10 cellular contexts compared by ENCODE assay signal in the genomic region with DNA sequence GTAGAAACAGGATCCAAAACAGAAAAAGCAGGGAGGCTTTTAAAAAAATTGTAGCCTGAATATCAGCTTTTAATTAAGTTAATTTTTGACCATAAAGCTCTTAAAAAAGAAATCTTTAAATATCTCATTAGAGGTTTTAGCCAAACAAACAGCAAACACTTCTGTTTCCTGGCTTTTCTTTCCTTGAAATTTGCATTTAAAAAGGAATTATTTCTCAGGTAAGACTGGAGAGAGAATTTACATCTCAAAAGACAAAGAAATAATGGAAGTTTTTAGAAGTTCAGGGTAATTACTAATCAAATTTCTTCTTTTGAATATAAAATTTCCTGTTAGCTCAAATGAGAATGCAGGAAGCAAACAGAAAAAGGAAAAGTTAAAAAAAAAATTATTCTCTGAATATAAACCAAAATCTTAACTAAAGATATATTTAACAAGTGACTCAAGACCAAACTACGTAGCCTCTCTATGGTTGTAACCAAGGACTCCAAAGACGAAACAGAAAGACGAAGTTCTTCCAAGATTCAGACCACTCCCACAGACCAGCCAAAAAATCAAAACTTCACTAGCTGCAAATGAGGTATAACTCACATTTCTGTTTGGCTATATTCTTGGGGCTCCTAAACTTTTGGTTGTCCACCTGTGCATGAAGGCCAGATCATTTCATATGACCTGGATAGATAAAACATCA.
A peak's percentile ranks its signal among the peaks of the same experiment; 100 is the strongest.
DNase-seq lines count a peak whose midpoint lies in the region; ATAC-seq and TF ChIP-seq lines count a peak whose summit lies in the region.
"Had no signal": no experiment of that assay in that cellular context is flagged by ENCODE, and none has a peak within 500 bp of the region (broad histone marks: within the 10 kb centered on the region; RNA-seq: fewer than 3 reads in every experiment).

No MANE protein-coding gene starts in this region.

- H3K9me3 ChIP-seq in HUES64 (ENCODE audit: insufficient read depth, low read depth, low read length) (0 out of 2 replicates have a peak, but pooled peaks cover 5% of the 10 kb centered on the region), prostate gland (no peaks in the 10 kb centered on the region)
- H3K9me3 ChIP-seq: right lobe of liver had no signal

- no peak for TF ChIP-seq POLR2A in prostate gland (IDR thresholded peaks at IDR 0.05)

- intact Hi-C loops in prostate gland (cut with DNase I) = no loop called here

- peak overlapping the region; percentile 48 for H3K9ac ChIP-seq in HUES64 (ENCODE audit: low read depth, low read length)

- TF ChIP-seq CTCF in prostate gland (IDR thresholded peaks at IDR 0.05) = no peak

- H3K4me1 ChIP-seq in HUES64 (ENCODE audit: insufficient read depth, low read length) (peaks cover 43% of the 10 kb centered on the region), prostate gland (replicated peaks) (no peaks in the 10 kb centered on the region)
- H3K4me1 ChIP-seq: right lobe of liver had no signal

- WGBS in HUES64 = 45% methylated on average over 3 of the region's 3 CpGs
- 85% methylated on average over 3 of the region's 3 CpGs for WGBS in prostate gland

- H3K4me3 ChIP-seq in HUES64 (ENCODE audit: low read length) (peak overlapping the region; percentile 30), prostate gland (no peak overlapping the region)
- H3K4me3 ChIP-seq: right lobe of liver had no signal

- ATAC-seq in GM18870 (IDR thresholded peaks at IDR 0.05; ENCODE audit: unreplicated experiment) = peak; percentile 36
- ATAC-seq in HG02610 (IDR thresholded peaks at IDR 0.05; ENCODE audit: unreplicated experiment) = peak; percentile 55
- ATAC-seq: right lobe of liver had no signal

- peak; percentile 4 for DNase-seq in midbrain (lab: John Stamatoyannopoulos, UW)
- DNase-seq in NCI-H187 (lab: John Stamatoyannopoulos, UW) = no peak
- DNase-seq in prostate gland (ENCODE audit: low spot score) = no peak
- DNase-seq in activated CD4-positive, alpha-beta T cell treated with anti-CD3 and anti-CD28 coated beads, Interleukin-2, amount 50 U/mL, for 1 hour = no peak
- DNase-seq in activated T-cell treated with anti-CD3 and anti-CD28 coated beads, Interleukin-2, amount 50 U/mL, for 48 hours = no peak
- DNase-seq: right lobe of liver; stimulated activated naive CD4-positive, alpha-beta T cell had no signal

- H3K27ac ChIP-seq in HUES64 (ENCODE audit: low read depth, low read length) = peak overlapping the region; percentile 93
- no peak overlapping the region for H3K27ac ChIP-seq in prostate gland
- H3K27ac ChIP-seq: right lobe of liver had no signal

- H3K36me3 ChIP-seq in HUES64 (ENCODE audit: insufficient read depth, low read length) (no peaks in the 10 kb centered on the region), prostate gland (no peaks in the 10 kb centered on the region)
- H3K36me3 ChIP-seq: right lobe of liver had no signal

- H3K27me3 ChIP-seq in HUES64 (ENCODE audit: insufficient read depth, low read length) (no peaks in the 10 kb centered on the region), prostate gland (replicated peaks; ENCODE audit: insufficient read depth) (no peaks in the 10 kb centered on the region)
- H3K27me3 ChIP-seq: right lobe of liver had no signal
